In genomic region chr1:62436039-62436465, GRCh38 we compare ENCODE assay signal across 8 cellular contexts. TPM values are rescaled to one million over a fixed set of nuclear protein-coding genes. Genes with fewer than 3 reads are reported as not detected.
DNase-seq lines count a peak whose midpoint lies in the region; ATAC-seq and TF ChIP-seq lines count a peak whose summit lies in the region.

No MANE protein-coding gene starts in this region.

- DNase-seq in activated CD4-positive, alpha-beta memory T cell treated with anti-CD3 and anti-CD28 coated beads, Interleukin-2, amount 10 ng/mL, durations not matched to agents 7 days and 5 days = peak; percentile 98
- no peak for DNase-seq in effector memory CD4-positive, alpha-beta T cell
- DNase-seq in stimulated activated naive CD4-positive, alpha-beta T cell treated with Interleukin-2 at 50 U/mL for 16 hours (lab: John Stamatoyannopoulos, UW) = peak; percentile 100
- DNase-seq in GM20000 (ENCODE audit: low spot score) = no peak

- H3K36me3 ChIP-seq in effector memory CD4-positive, alpha-beta T cell (ENCODE audit: control insufficient read depth, insufficient read depth, low read length) = peaks cover under 1% of the 10 kb centered on the region
- H3K36me3 ChIP-seq in mucosa of stomach (ENCODE audit: control insufficient read depth, insufficient read depth, low read length) = no peaks in the 10 kb centered on the region

- no peak for TF ChIP-seq CTCF in GM20000 (IDR thresholded peaks at IDR 0.05; ENCODE audit: extremely low read depth, missing control alignments)

- H3K9me3 ChIP-seq in effector memory CD4-positive, alpha-beta T cell (ENCODE audit: control insufficient read depth, low read length) = no peaks in the 10 kb centered on the region
- no peaks in the 10 kb centered on the region for H3K9me3 ChIP-seq in mucosa of stomach (ENCODE audit: control insufficient read depth, low read length)

- peaks cover 26% of the 10 kb centered on the region for H3K4me1 ChIP-seq in effector memory CD4-positive, alpha-beta T cell (ENCODE audit: control insufficient read depth, insufficient read depth, low read length, poor library complexity, severe bottlenecking)
- peaks cover 12% of the 10 kb centered on the region for H3K4me1 ChIP-seq in mucosa of stomach (ENCODE audit: control insufficient read depth, insufficient read depth, low read length)

- H3K4me1 Mint-ChIP-seq in activated CD4-positive, alpha-beta memory T cell treated with anti-CD3 and anti-CD28 coated beads, Interleukin-2, amount 10 ng/mL, durations not matched to agents 7 days and 5 days = peaks cover 34% of the 10 kb centered on the region

- ATAC-seq in GM18511 (IDR thresholded peaks at IDR 0.05; ENCODE audit: unreplicated experiment) (peak; percentile 70), HG03159 (IDR thresholded peaks at IDR 0.05; ENCODE audit: unreplicated experiment) (peak; percentile 62), GM18858 (IDR thresholded peaks at IDR 0.05; ENCODE audit: unreplicated experiment) (no peak)

- H3K36me3 Mint-ChIP-seq in activated CD4-positive, alpha-beta memory T cell treated with anti-CD3 and anti-CD28 coated beads, Interleukin-2, amount 10 ng/mL, durations not matched to agents 7 days and 5 days (ENCODE audit: low read depth) = peaks cover 29% of the 10 kb centered on the region

- POLR2A ChIA-PET in activated CD4-positive, alpha-beta memory T cell treated with anti-CD3 and anti-CD28 coated beads, Interleukin-2, amount 10 ng/mL, durations not matched to agents 7 days and 5 days (lab: Charles Lee) = interaction anchor here (0.7 to 7.1 kb wide), 22 partner anchors 9 to 1382 kb away, joined by 3 to 82 read pairs (median 4); partner anchors contain the start of genes ATG4C, DOCK7, EFCAB7 and NFIA

- peak overlapping the region; percentile 100 for H3K9ac ChIP-seq in mucosa of stomach (ENCODE audit: low read length)

- H3K27me3 ChIP-seq in effector memory CD4-positive, alpha-beta T cell (replicated peaks; ENCODE audit: control insufficient read depth, insufficient read depth, low read length, poor library complexity, severe bottlenecking) = no peaks in the 10 kb centered on the region
- no peaks in the 10 kb centered on the region for H3K27me3 ChIP-seq in mucosa of stomach (ENCODE audit: control insufficient read depth, insufficient read depth, low read length)

- CTCF ChIA-PET in activated CD4-positive, alpha-beta memory T cell treated with anti-CD3 and anti-CD28 coated beads, Interleukin-2, amount 10 ng/mL, durations not matched to agents 7 days and 5 days (lab: Charles Lee) = interaction anchor here (1.0 to 2.2 kb wide), 2 partner anchors 12 to 311 kb away, joined by 3 to 7 read pairs; no protein-coding TSS in a partner anchor

- peak overlapping the region; percentile 98 for H3K27ac Mint-ChIP-seq in activated CD4-positive, alpha-beta memory T cell treated with anti-CD3 and anti-CD28 coated beads, Interleukin-2, amount 10 ng/mL, durations not matched to agents 7 days and 5 days

- no peaks in the 10 kb centered on the region for H3K27me3 Mint-ChIP-seq in activated CD4-positive, alpha-beta memory T cell treated with anti-CD3 and anti-CD28 coated beads, Interleukin-2, amount 10 ng/mL, durations not matched to agents 7 days and 5 days

- peak overlapping the region; percentile 98 for H3K27ac ChIP-seq in effector memory CD4-positive, alpha-beta T cell (ENCODE audit: insufficient read depth, low read length, poor library complexity, severe bottlenecking)

- peak overlapping the region; percentile 91 for H3K4me3 Mint-ChIP-seq in activated CD4-positive, alpha-beta memory T cell treated with anti-CD3 and anti-CD28 coated beads, Interleukin-2, amount 10 ng/mL, durations not matched to agents 7 days and 5 days

- H3K4me3 ChIP-seq in effector memory CD4-positive, alpha-beta T cell (ENCODE audit: insufficient read depth, low read depth, low read length, poor library complexity, severe bottlenecking) = peak overlapping the region; percentile 76
- peak overlapping the region; percentile 96 for H3K4me3 ChIP-seq in mucosa of stomach (ENCODE audit: low read length)

- H3K9me3 Mint-ChIP-seq in activated CD4-positive, alpha-beta memory T cell treated with anti-CD3 and anti-CD28 coated beads, Interleukin-2, amount 10 ng/mL, durations not matched to agents 7 days and 5 days = no peaks in the 10 kb centered on the region

RNA-seq across cellular contexts. Expression of gene USP1, which starts 0.8 kb away (rescaled TPM):
- total RNA-seq in activated CD4-positive, alpha-beta memory T cell treated with anti-CD3 and anti-CD28 coated beads, Interleukin-2, amount 10 ng/mL, durations not matched to agents 7 days and 5 days = 10 to 100 TPM; 74.6 to 78.6 TPM

Comparison
In these comparisons a context has a peak if more than half of its experiments do, and no peak if none do; other contexts are left out.
1. DNase-seq: peak in activated CD4-positive, alpha-beta memory T cell treated with anti-CD3 and anti-CD28 coated beads, Interleukin-2, amount 10 ng/mL, durations not matched to agents 7 days and 5 days (single experiment) and stimulated activated naive CD4-positive, alpha-beta T cell treated with Interleukin-2 at 50 U/mL for 16 hours (single experiment); none in effector memory CD4-positive, alpha-beta T cell (0 of 3) and GM20000 (single experiment).